Comparison of ENCODE assay signal across 25 cellular contexts in genomic region chr3:105744202-105744601, GRCh38.
A peak's percentile ranks its signal among the peaks of the same experiment; 100 is the strongest.
DNase-seq lines count a peak whose midpoint lies in the region; ATAC-seq and TF ChIP-seq lines count a peak whose summit lies in the region.
"Had no signal": no experiment of that assay in that cellular context is flagged by ENCODE, and none has a peak within 500 bp of the region (broad histone marks: within the 10 kb centered on the region; RNA-seq: fewer than 3 reads in every experiment).

No MANE protein-coding gene starts in this region.

- H3K4me3 ChIP-seq in CD4-positive, alpha-beta memory T cell (ENCODE audit: low read length in 2 of 2), result no peak overlapping the region
- H3K4me3 ChIP-seq in lower lobe of right lung, result no peak overlapping the region
- H3K4me3 ChIP-seq: GM23338, testis had no signal

- no peak for TF ChIP-seq CTCF in natural killer cell (IDR thresholded peaks at IDR 0.05)
- no peak for TF ChIP-seq CTCF in lower lobe of right lung (IDR thresholded peaks at IDR 0.05)

- H3K4me3 Mint-ChIP-seq in activated CD4-positive, alpha-beta T cell treated with anti-CD3 and anti-CD28 coated beads, Interleukin-2, amount 10 ng/mL, durations not matched to agents 24 days and 14 days, result peak overlapping the region; percentile 34
- H3K4me3 Mint-ChIP-seq in CD4-positive, alpha-beta memory T cell, result peak overlapping the region in 3 of 8 donors; percentile 3 to 62 (median 20)
- H3K4me3 Mint-ChIP-seq in activated naive CD8-positive, alpha-beta T cell treated with anti-CD3 and anti-CD28 coated beads for 36 hours, result no peak overlapping the region
- peak overlapping the region; percentile 35 for H3K4me3 Mint-ChIP-seq in natural killer cell
- H3K4me3 Mint-ChIP-seq: GM23338; stimulated activated naive B cell treated with anti-CD40 and anti-IgM and Interleukin-4, amounts not matched to agents 10 μg/mL and 1 μg/mL and 100 μg/mL, for 72 hours; T-helper 2 cell treated with Interferon-gamma antibody and Interleukin-4, amounts not matched to agents 5 μg/mL and 100 μg/mL, for 36 hours had no signal

- H3K36me3 ChIP-seq in CD4-positive, alpha-beta memory T cell (ENCODE audit: insufficient read depth, low read length), result peaks cover 9% of the 10 kb centered on the region
- H3K36me3 ChIP-seq in lower lobe of right lung, result peaks cover 13% of the 10 kb centered on the region

- H3K27ac ChIP-seq in CD4-positive, alpha-beta memory T cell (ENCODE audit: low read depth, low read length), result no peak overlapping the region
- no peak overlapping the region for H3K27ac ChIP-seq in lower lobe of right lung
- H3K27ac ChIP-seq: parathyroid adenoma, testis had no signal

- intact Hi-C loops in activated CD4-positive, alpha-beta T cell treated with anti-CD3 and anti-CD28 coated beads, Interleukin-2, amount 10 ng/mL, durations not matched to agents 24 days and 14 days (cut with micrococcal nuclease), result loop anchor here (1.0 kb wide), 1 partner anchor 9 kb away; no protein-coding TSS in a partner anchor
- intact Hi-C loops in CD4-positive, alpha-beta memory T cell (cut with micrococcal nuclease), result no loop called here
- intact Hi-C loops in natural killer cell (cut with micrococcal nuclease), result no loop called here
- intact Hi-C loops in lower lobe of right lung (cut with DNase I), result no loop called here

- H3K9me3 Mint-ChIP-seq in activated CD4-positive, alpha-beta T cell treated with anti-CD3 and anti-CD28 coated beads, Interleukin-2, amount 10 ng/mL, durations not matched to agents 24 days and 14 days, result peaks cover 13% of the 10 kb centered on the region
- H3K9me3 Mint-ChIP-seq in CD4-positive, alpha-beta memory T cell, result peaks cover 0 to 5% (median 0%) of the 10 kb centered on the region in 8 donors
- peaks cover 9% of the 10 kb centered on the region for H3K9me3 Mint-ChIP-seq in activated naive CD8-positive, alpha-beta T cell treated with anti-CD3 and anti-CD28 coated beads for 36 hours
- H3K9me3 Mint-ChIP-seq in natural killer cell, result no peaks in the 10 kb centered on the region

- H3K27me3 Mint-ChIP-seq in activated CD4-positive, alpha-beta T cell treated with anti-CD3 and anti-CD28 coated beads, Interleukin-2, amount 10 ng/mL, durations not matched to agents 24 days and 14 days, result no peaks in the 10 kb centered on the region
- H3K27me3 Mint-ChIP-seq in CD4-positive, alpha-beta memory T cell, result no peaks in the 10 kb centered on the region
- H3K27me3 Mint-ChIP-seq in activated naive CD8-positive, alpha-beta T cell treated with anti-CD3 and anti-CD28 coated beads for 36 hours, result no peaks in the 10 kb centered on the region
- H3K27me3 Mint-ChIP-seq in natural killer cell (ENCODE audit: low read depth in 2 of 2), result no peaks in the 10 kb centered on the region
- H3K27me3 Mint-ChIP-seq: stimulated activated naive B cell treated with anti-CD40 and anti-IgM and Interleukin-4, amounts not matched to agents 10 μg/mL and 1 μg/mL and 100 μg/mL, for 72 hours had no signal

- CTCF ChIA-PET in CD4-positive, alpha-beta memory T cell (lab: Charles Lee; ENCODE audit: partially characterized antibody), result interaction anchor here (0.7 kb wide), 1 partner anchor 64 kb away, joined by 3 read pairs; no protein-coding TSS in a partner anchor

- H3K27ac Mint-ChIP-seq in activated CD4-positive, alpha-beta T cell treated with anti-CD3 and anti-CD28 coated beads, Interleukin-2, amount 10 ng/mL, durations not matched to agents 24 days and 14 days, result peak overlapping the region; percentile 55
- peak overlapping the region in 4 of 7 donors; percentile 15 to 73 (median 63) for H3K27ac Mint-ChIP-seq in CD4-positive, alpha-beta memory T cell
- peak overlapping the region; percentile 86 for H3K27ac Mint-ChIP-seq in activated naive CD8-positive, alpha-beta T cell treated with anti-CD3 and anti-CD28 coated beads for 36 hours
- H3K27ac Mint-ChIP-seq in natural killer cell, result peak overlapping the region; percentile 89 to 93
- H3K27ac Mint-ChIP-seq: GM23338; stimulated activated naive B cell treated with anti-CD40 and anti-IgM and Interleukin-4, amounts not matched to agents 10 μg/mL and 1 μg/mL and 100 μg/mL, for 72 hours had no signal

- POLR2A ChIA-PET in CD4-positive, alpha-beta memory T cell (lab: Charles Lee; ENCODE audit: partially characterized antibody), result interaction anchor here (1.3 kb wide), 1 partner anchor 23 kb away, joined by 5 read pairs; no protein-coding TSS in a partner anchor

- H3K36me3 Mint-ChIP-seq in activated CD4-positive, alpha-beta T cell treated with anti-CD3 and anti-CD28 coated beads, Interleukin-2, amount 10 ng/mL, durations not matched to agents 24 days and 14 days (ENCODE audit: low read depth), result peaks cover 75% of the 10 kb centered on the region
- peaks cover 34 to 39% of the 10 kb centered on the region in 2 donors for H3K36me3 Mint-ChIP-seq in CD4-positive, alpha-beta memory T cell
- peaks cover 80% of the 10 kb centered on the region for H3K36me3 Mint-ChIP-seq in activated naive CD8-positive, alpha-beta T cell treated with anti-CD3 and anti-CD28 coated beads for 36 hours
- no peaks in the 10 kb centered on the region for H3K36me3 Mint-ChIP-seq in natural killer cell

- H3K27me3 ChIP-seq in CD4-positive, alpha-beta memory T cell (ENCODE audit: insufficient read depth, low read length), result no peaks in the 10 kb centered on the region
- no peaks in the 10 kb centered on the region for H3K27me3 ChIP-seq in lower lobe of right lung (ENCODE audit: low read depth)
- H3K27me3 ChIP-seq: testis had no signal

- H3K4me1 Mint-ChIP-seq in activated CD4-positive, alpha-beta T cell treated with anti-CD3 and anti-CD28 coated beads, Interleukin-2, amount 10 ng/mL, durations not matched to agents 24 days and 14 days, result peaks cover 53% of the 10 kb centered on the region
- H3K4me1 Mint-ChIP-seq in CD4-positive, alpha-beta memory T cell, result peaks cover 41 to 59% (median 48%) of the 10 kb centered on the region in 4 donors
- peaks cover 70% of the 10 kb centered on the region for H3K4me1 Mint-ChIP-seq in activated naive CD8-positive, alpha-beta T cell treated with anti-CD3 and anti-CD28 coated beads for 36 hours
- H3K4me1 Mint-ChIP-seq in natural killer cell, result peaks cover 48 to 60% of the 10 kb centered on the region in 2 donors

- no peak for ATAC-seq in natural killer cell
- ATAC-seq in lower lobe of right lung, result no peak
- ATAC-seq: GM23338; left cardiac atrium; PC-3; stimulated activated naive B cell treated with anti-CD40 and anti-IgM and Interleukin-4, amounts not matched to agents 10 μg/mL and 1 μg/mL and 100 μg/mL, for 72 hours had no signal

- DNase-seq in activated CD4-positive, alpha-beta T cell treated with anti-CD3 and anti-CD28 coated beads, Interleukin-2, amount 10 ng/mL, durations not matched to agents 24 days and 14 days, result no peak
- no peak for DNase-seq in activated CD4-positive, alpha-beta T cell treated with anti-CD3 and anti-CD28 coated beads for 4 hours
- DNase-seq in CD4-positive, alpha-beta memory T cell, result no peak
- DNase-seq in activated naive CD8-positive, alpha-beta T cell treated with anti-CD3 and anti-CD28 coated beads for 36 hours, result no peak
- DNase-seq in natural killer cell, result no peak
- DNase-seq in stimulated activated CD4-positive, alpha-beta T cell treated with anti-CD3 and anti-CD28 coated beads, Interleukin-2, amount 100 ng/mL, for 48 hours, result no peak
- DNase-seq in lower lobe of right lung, result no peak
- DNase-seq in HuH-7.5 (ENCODE audit: low spot score), result no peak
- DNase-seq: activated CD4-positive, alpha-beta T cell treated with anti-CD3 and anti-CD28 coated beads for 48 hours; activated effector memory CD4-positive, alpha-beta T cell treated with anti-CD3 and anti-CD28 coated beads, Interleukin-2, amount 50 U/mL, for 16 hours; amygdala; hypothalamus; IMR-90; left cardiac atrium; mammary epithelial cell; NCI-H1417 treated with DMSO at 0.1 percent for 48 hours; NCI-H2029 treated with DMSO at 0.1 percent for 48 hours; NCI-H524 treated with DMSO at 0.1 percent for 48 hours; PC-3; retina; stimulated activated naive B cell treated with anti-CD40 and anti-IgM and Interleukin-4, amounts not matched to agents 10 μg/mL and 1 μg/mL and 100 μg/mL, for 72 hours; testis had no signal

- H3K9me3 ChIP-seq in CD4-positive, alpha-beta memory T cell (ENCODE audit: control insufficient read depth in 1 of 2, low read length in 2 of 2), result no peaks in the 10 kb centered on the region
- H3K9me3 ChIP-seq in lower lobe of right lung, result no peaks in the 10 kb centered on the region
- H3K9me3 ChIP-seq: testis had no signal

- H3K4me1 ChIP-seq in CD4-positive, alpha-beta memory T cell (ENCODE audit: insufficient read depth, low read length), result peaks cover 47% of the 10 kb centered on the region
- H3K4me1 ChIP-seq in lower lobe of right lung, result peaks cover 16% of the 10 kb centered on the region
- H3K4me1 ChIP-seq: parathyroid adenoma had no signal
